In the genomic region with DNA sequence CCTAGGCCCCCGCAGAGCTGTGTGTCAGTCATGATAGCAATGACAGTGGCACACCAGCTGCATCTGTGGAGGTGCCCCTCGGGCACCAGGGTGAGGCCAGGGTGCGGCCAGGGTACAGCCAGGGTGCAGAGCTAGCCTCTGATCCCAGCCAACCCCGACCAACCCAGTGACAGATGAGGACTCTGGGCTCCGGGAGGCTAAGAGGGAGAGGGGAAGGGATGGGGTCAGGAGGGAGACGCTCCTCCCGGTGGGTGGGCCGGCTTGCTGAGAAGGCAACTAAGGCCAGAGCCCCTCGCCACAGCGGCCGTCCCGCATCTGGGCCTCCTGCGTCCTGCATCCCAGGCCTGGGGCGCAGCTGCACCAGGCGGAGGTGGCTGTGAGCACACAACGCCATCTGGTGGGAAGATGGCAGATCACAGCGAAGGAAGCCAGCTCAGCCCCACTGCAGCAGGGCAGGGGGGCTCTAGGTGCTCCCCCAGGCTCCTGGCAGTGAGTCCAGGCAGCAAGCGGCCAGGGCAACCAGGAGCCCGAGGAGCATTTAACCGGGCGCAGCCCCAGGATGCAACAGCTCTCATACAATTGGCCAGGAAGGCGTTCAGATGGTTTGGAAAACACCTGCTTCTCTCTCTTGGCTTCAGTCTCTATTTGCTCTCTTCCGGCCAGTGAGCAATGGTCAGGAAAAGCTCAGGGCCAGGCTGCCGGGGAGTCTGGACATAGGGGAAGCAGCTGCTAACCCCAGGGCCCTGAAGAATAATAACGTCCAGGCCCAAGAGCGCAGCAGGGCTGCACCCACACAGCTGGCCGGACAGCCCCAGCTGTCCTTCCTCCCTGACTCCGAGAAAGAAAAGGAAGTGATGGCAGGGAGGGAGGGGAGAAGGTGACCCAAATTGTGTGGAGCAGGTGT, we compare ENCODE assay signal across 9 cellular contexts.
A peak's percentile ranks its signal among the peaks of the same experiment; 100 is the strongest.
DNase-seq lines count a peak whose midpoint lies in the region; ATAC-seq and TF ChIP-seq lines count a peak whose summit lies in the region.
"Had no signal": no experiment of that assay in that cellular context is flagged by ENCODE, and none has a peak within 500 bp of the region (broad histone marks: within the 10 kb centered on the region; RNA-seq: fewer than 3 reads in every experiment).

No MANE protein-coding gene starts in this region.

- H3K9me2 ChIP-seq in DOHH2 (replicated peaks; ENCODE audit: control insufficient read depth, low read length), result no peaks in the 10 kb centered on the region

- H3F3A ChIP-seq in DOHH2 (ENCODE audit: control insufficient read depth, insufficient read depth), result no peaks in the 10 kb centered on the region

- peak; percentile 56 for ATAC-seq in HG03175 (IDR thresholded peaks at IDR 0.05; ENCODE audit: unreplicated experiment)
- peak; percentile 70 to 87 (median 76) for ATAC-seq in right lobe of liver
- ATAC-seq: naive thymus-derived CD8-positive, alpha-beta T cell had no signal

- 15% methylated on average over 15 of the region's 28 CpGs for WGBS in right lobe of liver (ENCODE audit: insufficient coverage, low coverage, low lambda C conversion rate, missing lambda C conversion rate)
- whole genome bisulfite sequencing in tibial nerve, 2 donors, result 37 to 40% methylated on average over 15 to 27 of the region's 28 CpGs

- no peak overlapping the region for H3K4me2 ChIP-seq in DOHH2 (ENCODE audit: low read length)

- no peaks in the 10 kb centered on the region for H3K4me1 ChIP-seq in DOHH2 (ENCODE audit: control insufficient read depth, low read length)
- no peaks in the 10 kb centered on the region for H3K4me1 ChIP-seq in right lobe of liver
- peaks cover 0 to 3% (median 0%) of the 10 kb centered on the region in 4 donors for H3K4me1 ChIP-seq in tibial nerve
- no peaks in the 10 kb centered on the region for H3K4me1 ChIP-seq in effector memory CD4-positive, alpha-beta T cell (ENCODE audit: control insufficient read depth, insufficient read depth, low read length, poor library complexity, severe bottlenecking)

- H4K20me1 ChIP-seq in DOHH2 (ENCODE audit: control insufficient read depth, insufficient read depth, low read depth, low read length), result no peaks in the 10 kb centered on the region

- TF ChIP-seq POLR2A in right lobe of liver (IDR thresholded peaks at IDR 0.05) (no peak), tibial nerve (IDR thresholded peaks at IDR 0.05) (no peak)

- DNase-seq in RPMI8226, result peak; percentile 71
- peak; percentile 67 for DNase-seq in choroid plexus epithelial cell (ENCODE audit: low read depth)
- DNase-seq in right lobe of liver, result peak in 1 of 3 donors; percentile 47
- DNase-seq in tibial nerve (ENCODE audit: low spot score in 2 of 2), result peak in 1 of 2 donors; percentile 25
- no peak for DNase-seq in NCI-H2107 treated with DMSO at 0.1 percent for 48 hours (lab: John Stamatoyannopoulos, UW; ENCODE audit: unreplicated experiment)
- no peak for DNase-seq in effector memory CD4-positive, alpha-beta T cell

- no peaks in the 10 kb centered on the region for H3K36me3 ChIP-seq in DOHH2 (ENCODE audit: control insufficient read depth, low read length)
- H3K36me3 ChIP-seq in right lobe of liver, result no peaks in the 10 kb centered on the region
- H3K36me3 ChIP-seq in tibial nerve, result no peaks in the 10 kb centered on the region
- H3K36me3 ChIP-seq in effector memory CD4-positive, alpha-beta T cell (ENCODE audit: control insufficient read depth, insufficient read depth, low read length), result no peaks in the 10 kb centered on the region

- no peak for TF ChIP-seq EP300 in tibial nerve (IDR thresholded peaks at IDR 0.05)

- H3K4me3 ChIP-seq in DOHH2 (ENCODE audit: low read length) (no peak overlapping the region), choroid plexus epithelial cell (ENCODE audit: low read depth, low read length) (no peak overlapping the region), right lobe of liver (no peak overlapping the region), tibial nerve (no peak overlapping the region)
- no peak overlapping the region for H3K4me3 ChIP-seq in effector memory CD4-positive, alpha-beta T cell (ENCODE audit: insufficient read depth, low read depth, low read length, poor library complexity, severe bottlenecking)

- intact Hi-C loops in right lobe of liver (cut with DNase I), result no loop called here

- H3K27me3 ChIP-seq in DOHH2 (ENCODE audit: control insufficient read depth, low read length), result no peaks in the 10 kb centered on the region
- H3K27me3 ChIP-seq in right lobe of liver, result no peaks in the 10 kb centered on the region
- H3K27me3 ChIP-seq in tibial nerve, result peaks cover 0 to 14% of the 10 kb centered on the region in 2 donors
- no peaks in the 10 kb centered on the region for H3K27me3 ChIP-seq in effector memory CD4-positive, alpha-beta T cell (replicated peaks; ENCODE audit: control insufficient read depth, insufficient read depth, low read length, poor library complexity, severe bottlenecking)

- TF ChIP-seq CTCF in DOHH2 (IDR thresholded peaks at IDR 0.05; ENCODE audit: low read depth, low read length, poor library complexity, severe bottlenecking), result peak; percentile 72
- TF ChIP-seq CTCF in choroid plexus epithelial cell (conservative IDR thresholded peaks at IDR 0.05; ENCODE audit: low read depth, low read length), result peak; percentile 86
- TF ChIP-seq CTCF in right lobe of liver (IDR thresholded peaks at IDR 0.05), result peak; percentile 39 to 77 (median 63)
- peak; percentile 50 to 83 (median 68) for TF ChIP-seq CTCF in tibial nerve (IDR thresholded peaks at IDR 0.05)

- H3K27ac ChIP-seq in DOHH2 (ENCODE audit: low read depth, low read length) (no peak overlapping the region), right lobe of liver (no peak overlapping the region), tibial nerve (no peak overlapping the region)
- no peak overlapping the region for H3K27ac ChIP-seq in effector memory CD4-positive, alpha-beta T cell (ENCODE audit: insufficient read depth, low read length, poor library complexity, severe bottlenecking)

- H3K9me3 ChIP-seq in DOHH2 (ENCODE audit: control insufficient read depth, insufficient read depth, low read length) (no peaks in the 10 kb centered on the region), right lobe of liver (no peaks in the 10 kb centered on the region), tibial nerve (peaks cover 0 to 13% (median 0%) of the 10 kb centered on the region in 4 donors)
- no peaks in the 10 kb centered on the region for H3K9me3 ChIP-seq in effector memory CD4-positive, alpha-beta T cell (ENCODE audit: control insufficient read depth, low read length)

- no peaks in the 10 kb centered on the region for H3K79me2 ChIP-seq in DOHH2 (ENCODE audit: control insufficient read depth, low read length)

Comparison
In these comparisons a context has a peak if more than half of its experiments do, and no peak if none do; other contexts are left out.
1. DNase-seq: peak in RPMI8226 (single experiment) and choroid plexus epithelial cell (single experiment); none in NCI-H2107 treated with DMSO at 0.1 percent for 48 hours (single experiment) and effector memory CD4-positive, alpha-beta T cell (0 of 3).
2. Peak in every context shown above with its lines, with median percentiles within 50 percentile points of each other: CTCF ChIP-seq.